In the genomic region with DNA sequence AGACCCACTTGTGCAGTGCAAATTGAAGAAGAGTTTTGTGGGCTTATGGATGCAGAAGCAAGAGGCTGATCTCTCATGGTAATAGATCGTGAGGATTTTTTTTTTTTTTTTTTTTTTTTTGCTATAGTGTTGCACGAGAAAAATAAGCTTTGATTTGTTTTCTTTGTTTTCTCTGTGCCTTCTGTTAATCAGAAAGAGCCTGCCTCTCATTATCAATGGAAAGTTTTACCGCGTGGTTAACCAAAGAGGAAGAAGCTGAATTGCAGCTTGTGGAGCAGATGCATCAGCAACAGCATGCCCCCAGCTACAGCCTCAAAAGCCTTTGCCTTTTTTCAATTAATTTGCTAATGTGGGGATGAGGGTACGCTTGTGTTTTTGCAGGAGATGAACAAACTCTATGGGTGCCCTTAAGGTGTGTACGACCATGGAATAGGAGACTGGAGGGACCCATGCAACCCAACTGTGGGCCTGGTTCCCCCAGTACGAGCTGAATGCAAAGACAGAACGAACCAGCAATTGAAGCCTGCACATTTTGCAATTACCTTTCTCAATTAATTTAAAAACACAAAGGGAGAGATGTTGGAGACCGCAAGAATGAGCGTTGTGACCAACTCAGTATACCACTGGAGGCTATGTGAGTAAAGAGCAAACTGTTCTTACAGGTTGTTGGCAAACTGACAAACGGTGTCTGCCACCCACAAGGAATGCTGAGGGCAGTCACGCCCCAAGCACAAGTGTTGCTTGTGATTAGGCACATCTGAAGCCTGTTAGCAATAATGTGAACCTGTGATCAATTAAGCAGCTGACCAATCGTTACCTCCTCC, we compare ENCODE assay signal across 10 cellular contexts. TPM values are rescaled to one million over a fixed set of nuclear protein-coding genes. Genes with fewer than 3 reads are reported as not detected.
DNase-seq lines count a peak whose midpoint lies in the region; ATAC-seq and TF ChIP-seq lines count a peak whose summit lies in the region.
"Had no signal": no experiment of that assay in that cellular context is flagged by ENCODE, and none has a peak within 500 bp of the region (broad histone marks: within the 10 kb centered on the region; RNA-seq: fewer than 3 reads in every experiment).

No MANE protein-coding gene starts in this region.

- peak in 2 of 5 donors; percentile 24 to 49 for DNase-seq in CD8-positive, alpha-beta memory T cell
- DNase-seq in NCI-H748 treated with DMSO at 0.1 percent for 48 hours (lab: John Stamatoyannopoulos, UW) (peak; percentile 37), fibroblast of mammary gland (ENCODE audit: low read depth) (peak; percentile 8), amniotic stem cell (lab: John Stamatoyannopoulos, UW) (no peak), MG63 (no peak), glomerular visceral epithelial cell (ENCODE audit: extremely low spot score) (no peak)
- DNase-seq in activated CD4-positive, alpha-beta T cell treated with anti-CD3 and anti-CD28 coated beads, Interleukin-2, amount 50 U/mL, for 4 hours: no peak

- H3K4me3 Mint-ChIP-seq in CD8-positive, alpha-beta memory T cell: peak overlapping the region; percentile 57 to 73 (median 70)

- POLR2A ChIA-PET in CD8-positive, alpha-beta memory T cell (lab: Charles Lee): no interaction called here

- no peak overlapping the region for H3K27ac ChIP-seq in CD8-positive, alpha-beta memory T cell (ENCODE audit: low read depth, low read length)
- H3K27ac ChIP-seq: neutrophil, VCaP had no signal

- H3K27me3 Mint-ChIP-seq in CD8-positive, alpha-beta memory T cell: no peaks in the 10 kb centered on the region

- H3K27ac Mint-ChIP-seq in CD8-positive, alpha-beta memory T cell: peak overlapping the region in 6 of 8 donors; percentile 8 to 95 (median 53)

- H3K36me3 ChIP-seq in CD8-positive, alpha-beta memory T cell (ENCODE audit: insufficient read depth, low read length): no peaks in the 10 kb centered on the region
- no peaks in the 10 kb centered on the region for H3K36me3 ChIP-seq in MG63
- H3K36me3 ChIP-seq: neutrophil had no signal

- no peaks in the 10 kb centered on the region for H3K4me1 ChIP-seq in CD8-positive, alpha-beta memory T cell (ENCODE audit: insufficient read depth, low read length)

- peaks cover 0 to 17% (median 0%) of the 10 kb centered on the region in 3 donors for H3K36me3 Mint-ChIP-seq in CD8-positive, alpha-beta memory T cell

- CTCF ChIA-PET in CD8-positive, alpha-beta memory T cell (lab: Charles Lee): no interaction called here

- H3K27me3 ChIP-seq in CD8-positive, alpha-beta memory T cell (ENCODE audit: insufficient read depth, low read length, poor library complexity, severe bottlenecking): no peaks in the 10 kb centered on the region
- no peaks in the 10 kb centered on the region for H3K27me3 ChIP-seq in MG63
- H3K27me3 ChIP-seq: neutrophil had no signal

- H3K9me3 Mint-ChIP-seq in CD8-positive, alpha-beta memory T cell: peaks cover 7 to 12% (median 9%) of the 10 kb centered on the region in 5 donors

- ATAC-seq in GM21367 (IDR thresholded peaks at IDR 0.05; ENCODE audit: unreplicated experiment): peak; percentile 56

- no peaks in the 10 kb centered on the region for H3K9me3 ChIP-seq in CD8-positive, alpha-beta memory T cell (ENCODE audit: low read length)
- 0 out of 2 replicates have a peak, but pooled peaks cover under 1% of the 10 kb centered on the region for H3K9me3 ChIP-seq in MG63
- H3K9me3 ChIP-seq: neutrophil had no signal

- TF ChIP-seq CTCF in fibroblast of mammary gland (conservative IDR thresholded peaks at IDR 0.05; ENCODE audit: control insufficient read depth, insufficient read depth, low read depth, low read length): no peak

- H3K4me1 Mint-ChIP-seq in CD8-positive, alpha-beta memory T cell: peaks cover 32 to 45% (median 44%) of the 10 kb centered on the region in 3 donors

- no peak overlapping the region for H3K4me3 ChIP-seq in CD8-positive, alpha-beta memory T cell (ENCODE audit: low read length)
- H3K4me3 ChIP-seq in fibroblast of mammary gland (ENCODE audit: control insufficient read depth, low read depth, low read length) (no peak overlapping the region), MG63 (no peak overlapping the region)

RNA-seq across cellular contexts. Expression of gene SPRY2, which starts 58.6 kb away (rescaled TPM):
- 1 to 10 TPM in 1 of 2 experiments, under 1 TPM in 1; 0.91 to 1.1 TPM for total RNA-seq in CD8-positive, alpha-beta memory T cell
- polyA plus RNA-seq in CD8-positive, alpha-beta memory T cell: 10.5 TPM
- total RNA-seq in MG63 (2014; rRNA removed; shearing (Covaris generic); ENCODE audit: low replicate concordance): 6.9 and 8.2 TPM in 2 replicates

Comparison
In these comparisons a context has a peak if more than half of its experiments do, and no peak if none do; other contexts are left out.
1. DNase-seq: peak in NCI-H748 treated with DMSO at 0.1 percent for 48 hours (single experiment) and fibroblast of mammary gland (single experiment); none in amniotic stem cell (single experiment), MG63 (single experiment), glomerular visceral epithelial cell (single experiment) and activated CD4-positive, alpha-beta T cell treated with anti-CD3 and anti-CD28 coated beads, Interleukin-2, amount 50 U/mL, for 4 hours (0 of 2).